In genomic region chr20:31494131-31494530, GRCh38 we compare ENCODE assay signal across 6 cellular contexts.
DNase-seq lines count a peak whose midpoint lies in the region; TF ChIP-seq lines count a peak whose summit lies in the region.

No MANE protein-coding gene starts in this region.

- H3K36me3 ChIP-seq in MM.1S (replicated peaks; ENCODE audit: insufficient read depth, low read length): no peaks in the 10 kb centered on the region

- TF ChIP-seq CTCF in C4-2B (conservative IDR thresholded peaks at IDR 0.05) (peak; percentile 65), MM.1S (IDR thresholded peaks at IDR 0.05; ENCODE audit: low read length) (peak; percentile 46), GM20000 (IDR thresholded peaks at IDR 0.05; ENCODE audit: extremely low read depth, missing control alignments) (no peak)

- no peak overlapping the region for H2AFZ ChIP-seq in MM.1S (ENCODE audit: low read length)

- H3K4me2 ChIP-seq in MM.1S (ENCODE audit: low read depth, low read length): no peak overlapping the region

- no peak overlapping the region for H3K4me3 ChIP-seq in MM.1S (ENCODE audit: low read length)

- no peaks in the 10 kb centered on the region for H3K4me1 ChIP-seq in MM.1S (ENCODE audit: low read length)

- H3K9me3 ChIP-seq in MM.1S (replicated peaks; ENCODE audit: insufficient read depth, low read length): no peaks in the 10 kb centered on the region

- H3K9ac ChIP-seq in MM.1S (ENCODE audit: low read length): no peak overlapping the region

- no peak overlapping the region for H3K27ac ChIP-seq in C4-2B
- no peak overlapping the region for H3K27ac ChIP-seq in MM.1S (ENCODE audit: low read length)

- no peaks in the 10 kb centered on the region for H3F3A ChIP-seq in MM.1S (ENCODE audit: insufficient read depth, low read length)

- H4K20me1 ChIP-seq in MM.1S (ENCODE audit: insufficient read depth, low read length): no peaks in the 10 kb centered on the region

- H3K27me3 ChIP-seq in MM.1S (replicated peaks; ENCODE audit: insufficient read depth, low read length): no peaks in the 10 kb centered on the region

- DNase-seq in MM.1S (peak; percentile 16), fibroblast of peridontal ligament (ENCODE audit: extremely low read depth) (peak; percentile 46), NCI-H146 (lab: John Stamatoyannopoulos, UW) (no peak), activated T-cell treated with anti-CD3 and anti-CD28 coated beads for 4 hours (no peak), GM20000 (ENCODE audit: low spot score) (no peak)

- no peaks in the 10 kb centered on the region for H3K9me2 ChIP-seq in MM.1S (replicated peaks; ENCODE audit: insufficient read depth, low read length)

- no peaks in the 10 kb centered on the region for H3K79me2 ChIP-seq in MM.1S (ENCODE audit: low read length)

Comparison
In these comparisons a context has a peak if more than half of its experiments do, and no peak if none do; other contexts are left out.
1. DNase-seq: peak in MM.1S (single experiment) and fibroblast of peridontal ligament (single experiment); none in NCI-H146 (single experiment), activated T-cell treated with anti-CD3 and anti-CD28 coated beads for 4 hours (single experiment) and GM20000 (single experiment).